ENCODE assay signal across 1 cellular context in the genomic region with DNA sequence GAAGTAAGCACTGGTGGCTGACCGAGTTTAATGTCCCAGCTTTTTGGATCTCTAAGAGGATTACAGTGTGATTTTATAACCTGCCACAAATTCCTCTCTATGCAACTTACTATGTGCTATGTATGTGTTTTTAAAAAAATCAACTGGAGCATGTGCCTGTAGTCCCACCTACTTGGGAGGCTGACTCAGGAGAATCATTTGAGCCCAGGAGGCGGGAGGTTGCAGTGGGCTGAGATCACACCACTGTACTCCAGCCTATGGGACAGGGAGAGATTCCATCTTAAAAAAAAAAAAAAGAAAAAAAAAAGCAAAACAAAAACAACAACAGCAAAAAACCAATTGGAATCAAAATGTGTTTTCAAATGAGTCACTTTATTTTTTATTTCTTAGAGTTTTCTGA.
TF ChIP-seq lines count a peak whose summit lies in the region.

No MANE protein-coding gene starts in this region.

TF ChIP-seq in SK-N-SH treated with all-trans-retinoic acid at 6 μM for 48 hours, 23 proteins besides CTCF, POLR2A, EP300 and RAD21 (continued from another document):
- TF ChIP-seq, protein P1, sequence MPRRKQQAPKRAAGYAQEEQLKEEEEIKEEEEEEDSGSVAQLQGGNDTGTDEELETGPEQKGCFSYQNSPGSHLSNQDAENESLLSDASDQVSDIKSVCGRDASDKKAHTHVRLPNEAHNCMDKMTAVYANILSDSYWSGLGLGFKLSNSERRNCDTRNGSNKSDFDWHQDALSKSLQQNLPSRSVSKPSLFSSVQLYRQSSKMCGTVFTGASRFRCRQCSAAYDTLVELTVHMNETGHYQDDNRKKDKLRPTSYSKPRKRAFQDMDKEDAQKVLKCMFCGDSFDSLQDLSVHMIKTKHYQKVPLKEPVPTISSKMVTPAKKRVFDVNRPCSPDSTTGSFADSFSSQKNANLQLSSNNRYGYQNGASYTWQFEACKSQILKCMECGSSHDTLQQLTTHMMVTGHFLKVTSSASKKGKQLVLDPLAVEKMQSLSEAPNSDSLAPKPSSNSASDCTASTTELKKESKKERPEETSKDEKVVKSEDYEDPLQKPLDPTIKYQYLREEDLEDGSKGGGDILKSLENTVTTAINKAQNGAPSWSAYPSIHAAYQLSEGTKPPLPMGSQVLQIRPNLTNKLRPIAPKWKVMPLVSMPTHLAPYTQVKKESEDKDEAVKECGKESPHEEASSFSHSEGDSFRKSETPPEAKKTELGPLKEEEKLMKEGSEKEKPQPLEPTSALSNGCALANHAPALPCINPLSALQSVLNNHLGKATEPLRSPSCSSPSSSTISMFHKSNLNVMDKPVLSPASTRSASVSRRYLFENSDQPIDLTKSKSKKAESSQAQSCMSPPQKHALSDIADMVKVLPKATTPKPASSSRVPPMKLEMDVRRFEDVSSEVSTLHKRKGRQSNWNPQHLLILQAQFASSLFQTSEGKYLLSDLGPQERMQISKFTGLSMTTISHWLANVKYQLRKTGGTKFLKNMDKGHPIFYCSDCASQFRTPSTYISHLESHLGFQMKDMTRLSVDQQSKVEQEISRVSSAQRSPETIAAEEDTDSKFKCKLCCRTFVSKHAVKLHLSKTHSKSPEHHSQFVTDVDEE (CRISPR knock-in tag; IDR thresholded peaks at IDR 0.05) = no peak
- TF ChIP-seq PPARA (CRISPR knock-in tag; IDR thresholded peaks at IDR 0.05; ENCODE audit: borderline replicate concordance) (no peak), ZNF565 (CRISPR knock-in tag; conservative IDR thresholded peaks at IDR 0.05; ENCODE audit: low read depth) (no peak), BACH2 (CRISPR knock-in tag; IDR thresholded peaks at IDR 0.05; ENCODE audit: borderline replicate concordance) (no peak), OSR1 (CRISPR knock-in tag; IDR thresholded peaks at IDR 0.05) (no peak), ZNF70 (CRISPR knock-in tag; IDR thresholded peaks at IDR 0.05) (no peak), GLIS3 (CRISPR knock-in tag; IDR thresholded peaks at IDR 0.05) (no peak), CSDC2 (CRISPR knock-in tag; IDR thresholded peaks at IDR 0.05) (no peak), ARNTL (CRISPR knock-in tag; IDR thresholded peaks at IDR 0.05; ENCODE audit: borderline replicate concordance, low read depth) (no peak), TOX (CRISPR knock-in tag; IDR thresholded peaks at IDR 0.05; ENCODE audit: borderline replicate concordance) (no peak), ISL1 (CRISPR knock-in tag; IDR thresholded peaks at IDR 0.05) (no peak), SNAI2 (CRISPR knock-in tag; IDR thresholded peaks at IDR 0.05) (no peak)
- TF ChIP-seq, protein P2, sequence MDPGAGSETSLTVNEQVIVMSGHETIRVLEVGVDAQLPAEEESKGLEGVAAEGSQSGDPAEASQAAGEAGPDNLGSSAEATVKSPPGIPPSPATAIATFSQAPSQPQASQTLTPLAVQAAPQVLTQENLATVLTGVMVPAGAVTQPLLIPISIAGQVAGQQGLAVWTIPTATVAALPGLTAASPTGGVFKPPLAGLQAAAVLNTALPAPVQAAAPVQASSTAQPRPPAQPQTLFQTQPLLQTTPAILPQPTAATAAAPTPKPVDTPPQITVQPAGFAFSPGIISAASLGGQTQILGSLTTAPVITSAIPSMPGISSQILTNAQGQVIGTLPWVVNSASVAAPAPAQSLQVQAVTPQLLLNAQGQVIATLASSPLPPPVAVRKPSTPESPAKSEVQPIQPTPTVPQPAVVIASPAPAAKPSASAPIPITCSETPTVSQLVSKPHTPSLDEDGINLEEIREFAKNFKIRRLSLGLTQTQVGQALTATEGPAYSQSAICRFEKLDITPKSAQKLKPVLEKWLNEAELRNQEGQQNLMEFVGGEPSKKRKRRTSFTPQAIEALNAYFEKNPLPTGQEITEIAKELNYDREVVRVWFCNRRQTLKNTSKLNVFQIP (CRISPR knock-in tag; IDR thresholded peaks at IDR 0.05; ENCODE audit: borderline replicate concordance, low read depth) = no peak
- TF ChIP-seq, protein P3, sequence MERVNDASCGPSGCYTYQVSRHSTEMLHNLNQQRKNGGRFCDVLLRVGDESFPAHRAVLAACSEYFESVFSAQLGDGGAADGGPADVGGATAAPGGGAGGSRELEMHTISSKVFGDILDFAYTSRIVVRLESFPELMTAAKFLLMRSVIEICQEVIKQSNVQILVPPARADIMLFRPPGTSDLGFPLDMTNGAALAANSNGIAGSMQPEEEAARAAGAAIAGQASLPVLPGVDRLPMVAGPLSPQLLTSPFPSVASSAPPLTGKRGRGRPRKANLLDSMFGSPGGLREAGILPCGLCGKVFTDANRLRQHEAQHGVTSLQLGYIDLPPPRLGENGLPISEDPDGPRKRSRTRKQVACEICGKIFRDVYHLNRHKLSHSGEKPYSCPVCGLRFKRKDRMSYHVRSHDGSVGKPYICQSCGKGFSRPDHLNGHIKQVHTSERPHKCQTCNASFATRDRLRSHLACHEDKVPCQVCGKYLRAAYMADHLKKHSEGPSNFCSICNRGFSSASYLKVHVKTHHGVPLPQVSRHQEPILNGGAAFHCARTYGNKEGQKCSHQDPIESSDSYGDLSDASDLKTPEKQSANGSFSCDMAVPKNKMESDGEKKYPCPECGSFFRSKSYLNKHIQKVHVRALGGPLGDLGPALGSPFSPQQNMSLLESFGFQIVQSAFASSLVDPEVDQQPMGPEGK (CRISPR knock-in tag; IDR thresholded peaks at IDR 0.05; ENCODE audit: borderline replicate concordance) = no peak
